ENCODE assay signal across 9 cellular contexts in genomic region chr17:59825533-59826316, GRCh38.
DNase-seq lines count a peak whose midpoint lies in the region; FAIRE-seq and TF ChIP-seq lines count a peak whose summit lies in the region.
"Had no signal": no experiment of that assay in that cellular context is flagged by ENCODE, and none has a peak within 500 bp of the region (broad histone marks: within the 10 kb centered on the region; RNA-seq: fewer than 3 reads in every experiment).

No MANE protein-coding gene starts in this region.

- H4K8ac ChIP-seq in mesenchymal stem cell (ENCODE audit: low read length) = no peak overlapping the region

- H2AFZ ChIP-seq in mesenchymal stem cell (ENCODE audit: low read depth, low read length) (no peak overlapping the region), Karpas-422 (ENCODE audit: low read length) (no peak overlapping the region)

- no peak overlapping the region for H3K4ac ChIP-seq in mesenchymal stem cell (ENCODE audit: low read depth in 1 of 2, low read length in 2 of 2)

- peaks cover 18 to 50% of the 10 kb centered on the region in 2 donors for H3K4me1 ChIP-seq in adrenal gland (replicated peaks in 1 of 2)
- H3K4me1 ChIP-seq in mesenchymal stem cell (ENCODE audit: control insufficient read depth, insufficient read depth, low read depth, low read length) = peaks cover 14% of the 10 kb centered on the region
- peaks cover 53% of the 10 kb centered on the region for H3K4me1 ChIP-seq in Karpas-422 (ENCODE audit: low read length)

- TF ChIP-seq POLR2A in adrenal gland (IDR thresholded peaks at IDR 0.05) = no peak

- H3K36me3 ChIP-seq in adrenal gland (replicated peaks in 1 of 2) (peaks cover 0 to 8% of the 10 kb centered on the region in 2 donors), mesenchymal stem cell (ENCODE audit: control insufficient read depth in 1 of 2, insufficient read depth in 2 of 2, low read depth in 1 of 2, low read length in 2 of 2) (peaks cover 0 to 2% of the 10 kb centered on the region in 2 experiments), Karpas-422 (ENCODE audit: insufficient read depth, low read length) (no peaks in the 10 kb centered on the region)

- no peak overlapping the region for H2BK12ac ChIP-seq in mesenchymal stem cell (ENCODE audit: low read length in 2 of 2)

- H4K91ac ChIP-seq in mesenchymal stem cell (ENCODE audit: low read length) = no peak overlapping the region

- intact Hi-C loops in adrenal gland (cut with DNase I) = no loop called here

- H3K9me3 ChIP-seq in adrenal gland (replicated peaks in 1 of 3) (no peaks in the 10 kb centered on the region), mesenchymal stem cell (ENCODE audit: control insufficient read depth, low read length) (no peaks in the 10 kb centered on the region), Karpas-422 (ENCODE audit: low read length) (no peaks in the 10 kb centered on the region)

- H3K79me1 ChIP-seq in mesenchymal stem cell (replicated peaks; ENCODE audit: low read length, poor library complexity, severe bottlenecking) = peaks cover 2% of the 10 kb centered on the region

- no peak overlapping the region for H2BK5ac ChIP-seq in mesenchymal stem cell (ENCODE audit: low read depth, low read length, poor library complexity, severe bottlenecking)

- H3K27ac ChIP-seq in adrenal gland (peak overlapping the region in 2 of 5 donors; percentile 73 to 76), mesenchymal stem cell (ENCODE audit: low read length, poor library complexity, severe bottlenecking) (peak overlapping the region; percentile 81), Karpas-422 (ENCODE audit: low read length) (no peak overlapping the region)

- no peaks in the 10 kb centered on the region for H3K27me3 Mint-ChIP-seq in HFFc6 (ENCODE audit: insufficient read depth)

- no peak overlapping the region for H3K14ac ChIP-seq in mesenchymal stem cell (ENCODE audit: low read length in 2 of 2)

- H3K9me2 ChIP-seq in Karpas-422 (replicated peaks; ENCODE audit: insufficient read depth, low read length) = no peaks in the 10 kb centered on the region

- H2BK15ac ChIP-seq in mesenchymal stem cell (ENCODE audit: low read depth, poor library complexity, severe bottlenecking) = no peak overlapping the region

- H3K4me3 ChIP-seq in adrenal gland (no peak overlapping the region), mesenchymal stem cell (ENCODE audit: insufficient read depth in 1 of 2, low read depth in 1 of 2, low read length in 2 of 2) (no peak overlapping the region), Karpas-422 (ENCODE audit: low read length) (no peak overlapping the region)

- 74 to 80% (median 77%) methylated on average over 5 of the region's 5 CpGs for WGBS in adrenal gland, 4 donors
- 39% methylated on average over 4 of the region's 5 CpGs for WGBS in mesenchymal stem cell

- FAIRE-seq in A204.1 (lab: Jason Lieb, UNC) = peak; percentile 99

- peak overlapping the region; percentile 93 for H3K27ac Mint-ChIP-seq in HFFc6

- no peaks in the 10 kb centered on the region for H3K9me3 Mint-ChIP-seq in HFFc6

- no peaks in the 10 kb centered on the region for H4K20me1 ChIP-seq in Karpas-422 (ENCODE audit: insufficient read depth, low read depth, low read length)

- TF ChIP-seq CTCF in HFFc6 (IDR thresholded peaks at IDR 0.05) (no peak), adrenal gland (IDR thresholded peaks at IDR 0.05) (no peak)

- peak overlapping the region; percentile 90 for H2AK5ac ChIP-seq in mesenchymal stem cell (ENCODE audit: low read length, severe bottlenecking)

- no peak overlapping the region for H3K23ac ChIP-seq in mesenchymal stem cell (ENCODE audit: low read length in 2 of 2)

- peak overlapping the region; percentile 77 for H3K4me3 Mint-ChIP-seq in HFFc6

- H3K18ac ChIP-seq in mesenchymal stem cell (ENCODE audit: low read depth in 1 of 2, low read length in 2 of 2) = peak overlapping the region in 1 of 2 experiments; percentile 33

- H3K4me1 Mint-ChIP-seq in HFFc6 (ENCODE audit: low read depth) = peaks cover 53% of the 10 kb centered on the region

- H3K4me2 ChIP-seq in mesenchymal stem cell (ENCODE audit: low read length, poor library complexity, severe bottlenecking) (no peak overlapping the region), Karpas-422 (ENCODE audit: low read depth, low read length, poor library complexity, severe bottlenecking) (no peak overlapping the region)

- peak overlapping the region; percentile 80 for H2BK120ac ChIP-seq in mesenchymal stem cell (ENCODE audit: low read depth, low read length)

- H3K9ac ChIP-seq in mesenchymal stem cell (ENCODE audit: low read length) (peak overlapping the region; percentile 82), Karpas-422 (ENCODE audit: low read length) (no peak overlapping the region)

- no peaks in the 10 kb centered on the region for H3K79me2 ChIP-seq in Karpas-422 (ENCODE audit: low read length)

- no peaks in the 10 kb centered on the region for H3K27me3 ChIP-seq in adrenal gland
- H3K27me3 ChIP-seq in mesenchymal stem cell (ENCODE audit: control insufficient read depth in 1 of 2, insufficient read depth in 1 of 2, low read length in 2 of 2) = no peaks in the 10 kb centered on the region
- no peaks in the 10 kb centered on the region for H3K27me3 ChIP-seq in Karpas-422 (ENCODE audit: low read length)

- DNase-seq in HFFc6 = peak; percentile 72
- peak in 4 of 7 donors; percentile 34 to 57 (median 38) for DNase-seq in adrenal gland
- peak; percentile 97 for DNase-seq in mesenchymal stem cell
- DNase-seq in Karpas-422 = no peak
- DNase-seq in anterior cingulate cortex (lab: John Stamatoyannopoulos, UW) = no peak
- DNase-seq in NCI-H510A (lab: John Stamatoyannopoulos, UW) = no peak
- DNase-seq in NK-92 treated with Interleukin-12 subunit alpha and Interleukin-12 subunit beta, amount 100 ng/mL, for 24 hours (lab: John Stamatoyannopoulos, UW) = no peak
- DNase-seq: NCI-H1092 treated with DMSO at 0.1 percent for 48 hours had no signal

- peaks cover 5% of the 10 kb centered on the region for H3K36me3 Mint-ChIP-seq in HFFc6 (ENCODE audit: low read depth)

Comparison
In these comparisons a context has a peak if more than half of its experiments do, and no peak if none do; other contexts are left out.
1. DNase-seq: peak in HFFc6 (single experiment), adrenal gland (4 of 7) and mesenchymal stem cell (single experiment); none in Karpas-422 (single experiment), anterior cingulate cortex (0 of 58), NCI-H510A (single experiment) and NK-92 treated with Interleukin-12 subunit alpha and Interleukin-12 subunit beta, amount 100 ng/mL, for 24 hours (single experiment).